ENCODE assay signal across 8 cellular contexts in genomic region chr11:45805305-45806071, GRCh38. TPM values are rescaled to one million over a fixed set of nuclear protein-coding genes. Genes with fewer than 3 reads are reported as not detected.
DNase-seq lines count a peak whose midpoint lies in the region; ATAC-seq, FAIRE-seq and TF ChIP-seq lines count a peak whose summit lies in the region.

No MANE protein-coding gene starts in this region.

- H3K4me1 ChIP-seq in H1 (replicated peaks in 1 of 4; ENCODE audit: control insufficient read depth in 3 of 4, insufficient read depth in 4 of 4, low read length in 3 of 4) (peaks cover 0 to 9% (median 3%) of the 10 kb centered on the region in 4 experiments; a peak in 3 of 7 replicates), mononuclear cell (ENCODE audit: insufficient read depth, low read length) (peaks cover 38% of the 10 kb centered on the region)

- FAIRE-seq in H1 (lab: Jason Lieb, UNC) (no peak), frontal cortex (lab: Jason Lieb, UNC) (no peak)

- POLR2A ChIA-PET in H1 (lab: Charles Lee; ENCODE audit: partially characterized antibody), result interaction anchor here (0.6 to 1.2 kb wide), 4 partner anchors 9 to 241 kb away, joined by 3 to 5 read pairs (median 3); no protein-coding TSS in a partner anchor

- peak overlapping the region; percentile 90 for H3K18ac ChIP-seq in H1 (ENCODE audit: extremely low read depth, low read length)

- TF ChIP-seq CTCF in H1 (IDR thresholded peaks at IDR 0.05; ENCODE audit: control extremely low read depth in 1 of 3, insufficient read depth in 1 of 3, low read depth in 1 of 3, low read length in 3 of 3), result no peak

- CTCF ChIA-PET in H1 (lab: Charles Lee; ENCODE audit: partially characterized antibody), result interaction anchor here (1.0 to 2.7 kb wide), 5 partner anchors 11 to 434 kb away, joined by 3 to 9 read pairs (median 3); no protein-coding TSS in a partner anchor

- H3K27ac ChIP-seq in H1 (ENCODE audit: low read depth, low read length), result peak overlapping the region; percentile 11; the same call in 1 of the 2 replicates

- no peak overlapping the region for H4K8ac ChIP-seq in H1 (ENCODE audit: extremely low read depth, insufficient read depth, low read length)

- H3K9me3 ChIP-seq in H1 (ENCODE audit: insufficient read depth in 2 of 2, low read depth in 1 of 2, low read length in 1 of 2) (no peaks in the 10 kb centered on the region), mononuclear cell (ENCODE audit: low read depth, low read length) (no peaks in the 10 kb centered on the region)

- H3K56ac ChIP-seq in H1 (replicated peaks; ENCODE audit: insufficient read length, low read depth, low read length), result peak overlapping the region; percentile 43

- TF ChIP-seq EP300 in H1 (IDR thresholded peaks at IDR 0.05; ENCODE audit: borderline replicate concordance in 1 of 2, low read depth in 2 of 2, low read length in 2 of 2), result no peak

- peaks cover 2 to 12% of the 10 kb centered on the region in 2 experiments for H4K20me1 ChIP-seq in H1 (replicated peaks in 1 of 2; ENCODE audit: control insufficient read depth in 1 of 2, insufficient read depth in 2 of 2, low read length in 2 of 2)

- no peak overlapping the region for H2BK20ac ChIP-seq in H1 (ENCODE audit: low read length)

- TF ChIP-seq POLR2A in H1 (IDR thresholded peaks at IDR 0.05; ENCODE audit: control extremely low read depth in 1 of 2, low read depth in 2 of 2, low read length in 2 of 2), result peak in 1 of 2 experiments; percentile 26; a peak in 1 of 3 replicates

- H3K14ac ChIP-seq in H1 (ENCODE audit: insufficient read length), result no peak overlapping the region

- peak overlapping the region in 2 of 4 experiments; percentile 40 to 69; a peak in 3 of 7 replicates for H3K9ac ChIP-seq in H1 (replicated peaks in 1 of 4; ENCODE audit: extremely low read depth in 1 of 4, low read depth in 3 of 4, low read length in 3 of 4)

- no peak overlapping the region for H2BK120ac ChIP-seq in H1 (replicated peaks; ENCODE audit: low read depth, low read length)

- H2BK15ac ChIP-seq in H1 (ENCODE audit: low read length), result peak overlapping the region; percentile 25; the same call in 1 of the 2 replicates

- H3K79me1 ChIP-seq in H1 (ENCODE audit: low read depth, low read length), result peaks cover 6% of the 10 kb centered on the region; the same call in 1 of the 2 replicates

- peak overlapping the region; percentile 57; the same call in 1 of the 2 replicates for H2AFZ ChIP-seq in H1 (ENCODE audit: low read length)

- DNase-seq in A172 (ENCODE audit: low spot score) (peak; percentile 41), SHP77 (lab: John Stamatoyannopoulos, UW) (peak; percentile 10 to 44), H1 (ENCODE audit: low read depth in 1 of 2, low spot score in 2 of 2) (peak in 1 of 2 experiments; percentile 66), ureter (ENCODE audit: low spot score) (peak; percentile 64), frontal cortex (ENCODE audit: low spot score in 2 of 2) (no peak)

- H3K27me3 ChIP-seq in H1 (replicated peaks in 1 of 4; ENCODE audit: control insufficient read depth in 3 of 4, extremely low read depth in 1 of 4, insufficient read depth in 3 of 4, low read length in 3 of 4), result peaks cover 6 to 21% (median 12%) of the 10 kb centered on the region in 4 experiments
- H3K27me3 ChIP-seq in mononuclear cell (ENCODE audit: insufficient read depth, low read length), result no peaks in the 10 kb centered on the region

- H4K5ac ChIP-seq in H1 (ENCODE audit: insufficient read length, low read depth, low read length), result peak overlapping the region; percentile 6

- 45% methylated on average over 22 of the region's 29 CpGs; no CpG with 5 or more reads in 1 of the 2 experiments for WGBS in H1 (ENCODE audit: extremely low coverage in 1 of 2, insufficient coverage in 1 of 2, insufficient read length in 1 of 2, insufficient replicate concordance in 2 of 2, low coverage in 1 of 2, low lambda C conversion rate in 2 of 2, missing lambda C conversion rate in 1 of 2), 2 experiments

- H2BK5ac ChIP-seq in H1 (ENCODE audit: low read depth, low read length), result 0 out of 2 replicates have a peak overlapping the region, but pooled peaks have one; percentile 27

- H3K36me3 ChIP-seq in H1 (ENCODE audit: control insufficient read depth in 2 of 4, insufficient read depth in 4 of 4, low read length in 3 of 4), result peaks cover 0 to under 1% (median 0%) of the 10 kb centered on the region in 4 experiments; a peak in 1 of 8 replicates

- H2AK5ac ChIP-seq in H1 (ENCODE audit: low read depth, low read length), result 0 out of 2 replicates have a peak overlapping the region, but pooled peaks have one; percentile 42

- no peak for TF ChIP-seq RAD21 in H1 (IDR thresholded peaks at IDR 0.05 in 1 of 2, conservative IDR thresholded peaks at IDR 0.05 in 1 of 2; ENCODE audit: low read depth in 2 of 2, low read length in 2 of 2)

- no peak overlapping the region for H3K4ac ChIP-seq in H1 (replicated peaks; ENCODE audit: insufficient read length, low read depth, low read length)

- peak overlapping the region; percentile 72 to 98 for H3K4me2 ChIP-seq in H1 (ENCODE audit: insufficient read depth in 1 of 2, low read depth in 2 of 2, low read length in 2 of 2)

- no peak overlapping the region for H3K23ac ChIP-seq in H1 (ENCODE audit: insufficient read length)

- peak overlapping the region; percentile 1; the same call in 1 of the 2 replicates for H2BK12ac ChIP-seq in H1 (ENCODE audit: low read depth, low read length)

- peaks cover 18% of the 10 kb centered on the region; the same call in 1 of the 2 replicates for H3K23me2 ChIP-seq in H1 (ENCODE audit: low read depth, low read length)

- no peak overlapping the region for H4K91ac ChIP-seq in H1 (replicated peaks; ENCODE audit: insufficient read length, low read length)

- H3K4me3 ChIP-seq in GM08714 (ENCODE audit: low read length), result peak overlapping the region; percentile 87
- peak overlapping the region; percentile 65 to 87 (median 77) for H3K4me3 ChIP-seq in H1 (ENCODE audit: extremely low read depth in 1 of 4, insufficient read depth in 2 of 4, low read depth in 3 of 4, low read length in 4 of 4)
- peak overlapping the region; percentile 75 for H3K4me3 ChIP-seq in mononuclear cell (ENCODE audit: low read length)

- peak; percentile 28 for ATAC-seq in HG03066 (IDR thresholded peaks at IDR 0.05; ENCODE audit: low read depth, unreplicated experiment)

- H3K79me2 ChIP-seq in H1 (ENCODE audit: control insufficient read depth in 1 of 2, insufficient read depth in 2 of 2, low read length in 2 of 2), result no peaks in the 10 kb centered on the region

TF ChIP-seq in H1, 55 proteins besides CTCF, POLR2A, EP300 and RAD21 (continues in another document):
- TF ChIP-seq EZH2 (IDR thresholded peaks at IDR 0.05; ENCODE audit: low read depth, low read length, severe bottlenecking) (no peak), ZNF274 (IDR thresholded peaks at IDR 0.05; ENCODE audit: borderline replicate concordance, extremely low read depth, low read length) (no peak), GTF2F1 (IDR thresholded peaks at IDR 0.05; ENCODE audit: borderline replicate concordance, low read depth, low read length) (no peak), SIN3A (conservative IDR thresholded peaks at IDR 0.05 in 1 of 2, IDR thresholded peaks at IDR 0.05 in 1 of 2; ENCODE audit: low read depth in 1 of 2, low read length in 2 of 2) (peak in 1 of 2 experiments; percentile 12; a peak in 1 of 4 replicates), SUZ12 (IDR thresholded peaks at IDR 0.05; ENCODE audit: low read length) (no peak)

RNA-seq across cellular contexts. Expression of gene SLC35C1, which starts 0.5 kb away (rescaled TPM):
- total RNA-seq in A172 (2014; rRNA removed; shearing (Covaris generic)), result 5.4 and 11.2 TPM in 2 replicates
- 10.6 and 11.2 TPM in 2 replicates for total RNA-seq in H1 (2021; fragmentation: NEBNext Ultra II Directional; extraction: Animal tissue kit (Norgen Biotek cat#: 25700))
- polyA plus RNA-seq in H1 (2011; rRNA removed), result 4.6 and 9.5 TPM in 2 replicates
- polyA plus RNA-seq in H1 (2011; cell fraction: cytosol; rRNA removed), result 3.9 TPM
- 7.5 TPM for polyA plus RNA-seq in H1 (2011; cell fraction: nucleus; rRNA removed)
- polyA plus RNA-seq in H1 (2012, experiment 1 of 2), result 7.6 to 13.4 TPM (median 11.0 TPM) in 4 replicates
- 12.3 TPM for polyA plus RNA-seq in H1 (2012, experiment 2 of 2)
- polyA plus RNA-seq in H1 (2013, experiment 1 of 2), result 9.2 TPM
- polyA plus RNA-seq in H1 (2013, experiment 2 of 2), result 10.8 TPM
- 4.5 and 5.6 TPM in 2 replicates for polyA minus RNA-seq in H1 (2011; rRNA and poly(A)+ RNA removed)
- polyA minus RNA-seq in H1 (2011; cell fraction: cytosol; rRNA and poly(A)+ RNA removed), result 14.2 TPM
- 10.0 TPM for polyA minus RNA-seq in H1 (2011; cell fraction: nucleus; rRNA and poly(A)+ RNA removed)
- total RNA-seq in mononuclear cell (1.5 TPM), ureter (30.4 TPM), frontal cortex (3.7 TPM)

RNA-seq across cellular contexts. Expression of gene CRY2, which starts 41.8 kb away (rescaled TPM):
- total RNA-seq in A172 (2014; rRNA removed; shearing (Covaris generic)), result 7.4 and 8.1 TPM in 2 replicates
- total RNA-seq in H1 (2021; fragmentation: NEBNext Ultra II Directional; extraction: Animal tissue kit (Norgen Biotek cat#: 25700)), result 9.4 and 10.9 TPM in 2 replicates
- 8.0 and 11.8 TPM in 2 replicates for polyA plus RNA-seq in H1 (2011; rRNA removed)
- 10.0 TPM for polyA plus RNA-seq in H1 (2011; cell fraction: cytosol; rRNA removed)
- polyA plus RNA-seq in H1 (2011; cell fraction: nucleus; rRNA removed), result 19.9 TPM
- polyA plus RNA-seq in H1 (2012, experiment 1 of 2), result 5.0 to 9.9 TPM (median 8.3 TPM) in 4 replicates
- 7.8 TPM for polyA plus RNA-seq in H1 (2012, experiment 2 of 2)
- polyA plus RNA-seq in H1 (2013, experiment 1 of 2), result 5.3 TPM
- polyA plus RNA-seq in H1 (2013, experiment 2 of 2), result 4.6 TPM
- 18.3 and 20.7 TPM in 2 replicates for polyA minus RNA-seq in H1 (2011; rRNA and poly(A)+ RNA removed)
- polyA minus RNA-seq in H1 (2011; cell fraction: cytosol; rRNA and poly(A)+ RNA removed), result 10.3 TPM
- 17.2 TPM for polyA minus RNA-seq in H1 (2011; cell fraction: nucleus; rRNA and poly(A)+ RNA removed)
- total RNA-seq in mononuclear cell (70.9 TPM), ureter (49.9 TPM), frontal cortex (40.4 TPM)

Comparison
In these comparisons a context has a peak if more than half of its experiments do, and no peak if none do; other contexts are left out.
1. DNase-seq: peak in A172 (single experiment), SHP77 (2 of 2) and ureter (single experiment); none in frontal cortex (0 of 2).
2. Peak in every context shown above with its lines, with median percentiles within 50 percentile points of each other: H3K4me3 ChIP-seq.